In the genomic region with DNA sequence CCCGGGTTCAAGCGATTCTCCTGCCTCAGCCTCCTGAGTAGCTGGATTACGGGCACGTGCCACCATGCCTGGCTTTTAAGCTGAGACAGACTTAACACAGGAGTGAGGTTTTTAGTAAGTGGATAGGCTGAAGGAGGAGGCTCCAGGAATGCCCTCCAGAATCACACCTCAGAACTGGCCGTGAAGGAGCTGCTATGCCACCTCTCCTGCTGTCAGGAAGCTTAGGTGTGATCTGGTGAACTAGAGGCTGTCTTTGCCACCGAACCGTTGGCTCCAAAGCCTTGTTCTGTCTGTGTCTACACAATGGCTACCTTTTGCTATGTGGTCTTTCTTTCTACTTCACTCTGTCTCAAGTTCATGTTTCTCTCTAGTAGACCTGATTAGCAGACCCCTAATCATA, we compare ENCODE assay signal across 22 cellular contexts. TPM values are rescaled to one million over a fixed set of nuclear protein-coding genes. Genes with fewer than 3 reads are reported as not detected.
DNase-seq lines count a peak whose midpoint lies in the region; ATAC-seq and TF ChIP-seq lines count a peak whose summit lies in the region.
"Had no signal": no experiment of that assay in that cellular context is flagged by ENCODE, and none has a peak within 500 bp of the region (broad histone marks: within the 10 kb centered on the region; RNA-seq: fewer than 3 reads in every experiment).

No MANE protein-coding gene starts in this region.

- no peak for ATAC-seq in activated T-cell treated with anti-CD3 and anti-CD28 coated beads, Interleukin-2, amount 50 U/mL, for 4 hours
- no peak for ATAC-seq in RWPE2 (ENCODE audit: low read depth)
- ATAC-seq in stimulated activated naive B cell treated with anti-CD40 and anti-IgM and Interleukin-4, amounts not matched to agents 10 μg/mL and 1 μg/mL and 100 μg/mL, for 72 hours (replicated peaks): no peak
- no peak for ATAC-seq in activated T-helper 17 cell treated with anti-CD3 and anti-CD28 coated beads, Interleukin-2, amount 50 U/mL, for 72 hours (replicated peaks)
- ATAC-seq: HCT116 had no signal

- no peak overlapping the region for H2BK5ac ChIP-seq in mesendoderm (ENCODE audit: low read length)

- no peak overlapping the region for H2BK15ac ChIP-seq in mesendoderm (replicated peaks; ENCODE audit: low read depth)

- no peaks in the 10 kb centered on the region for H3K9me3 ChIP-seq in RWPE2 (ENCODE audit: severe bottlenecking)
- H3K9me3 ChIP-seq in effector memory CD4-positive, alpha-beta T cell (ENCODE audit: control insufficient read depth, low read length): no peaks in the 10 kb centered on the region

- TF ChIP-seq CTCF in RWPE2 (IDR thresholded peaks at IDR 0.05; ENCODE audit: poor library complexity, severe bottlenecking): no peak

- H3K27me3 ChIP-seq in RWPE2 (ENCODE audit: insufficient read depth, poor library complexity, severe bottlenecking) (no peaks in the 10 kb centered on the region), mesendoderm (ENCODE audit: insufficient read depth, low read length, poor library complexity) (no peaks in the 10 kb centered on the region)
- H3K27me3 ChIP-seq in effector memory CD4-positive, alpha-beta T cell (replicated peaks; ENCODE audit: control insufficient read depth, insufficient read depth, low read length, poor library complexity, severe bottlenecking): no peaks in the 10 kb centered on the region

- no peak overlapping the region for H4K8ac ChIP-seq in mesendoderm (ENCODE audit: low read depth, low read length)

- no peaks in the 10 kb centered on the region for H3K4me1 ChIP-seq in RWPE2 (ENCODE audit: insufficient read depth, poor library complexity, severe bottlenecking)
- no peaks in the 10 kb centered on the region for H3K4me1 ChIP-seq in mesendoderm (ENCODE audit: control insufficient read depth, low read depth, low read length)
- H3K4me1 ChIP-seq in effector memory CD4-positive, alpha-beta T cell (ENCODE audit: control insufficient read depth, insufficient read depth, low read length, poor library complexity, severe bottlenecking): peaks cover 3% of the 10 kb centered on the region

- no peak overlapping the region for H4K5ac ChIP-seq in mesendoderm (ENCODE audit: low read length)

- H2BK120ac ChIP-seq in mesendoderm (ENCODE audit: low read depth, low read length): no peak overlapping the region

- no peak overlapping the region for H3K18ac ChIP-seq in mesendoderm (ENCODE audit: low read length)

- H3K36me3 Mint-ChIP-seq in activated T-cell treated with anti-CD3 and anti-CD28 coated beads, Interleukin-2, amount 50 U/mL, for 24 hours (ENCODE audit: low read depth): peaks cover 78% of the 10 kb centered on the region
- H3K36me3 Mint-ChIP-seq in activated T-cell treated with anti-CD3 and anti-CD28 coated beads, Interleukin-2, amount 50 U/mL, for 4 hours (ENCODE audit: insufficient read depth): peaks cover 14% of the 10 kb centered on the region
- peaks cover 23 to 27% of the 10 kb centered on the region in 2 donors for H3K36me3 Mint-ChIP-seq in stimulated activated naive B cell treated with anti-CD40 and anti-IgM and Interleukin-4, amounts not matched to agents 10 μg/mL and 1 μg/mL and 100 μg/mL, for 72 hours
- H3K36me3 Mint-ChIP-seq in activated T-helper 17 cell treated with anti-CD3 and anti-CD28 coated beads, Interleukin-2, amount 50 U/mL, for 72 hours (ENCODE audit: low read depth): peaks cover 74% of the 10 kb centered on the region

- no peak for DNase-seq in activated T-cell treated with anti-CD3 and anti-CD28 coated beads, Interleukin-2, amount 50 U/mL, for 24 hours
- DNase-seq in activated T-cell treated with anti-CD3 and anti-CD28 coated beads, Interleukin-2, amount 50 U/mL, for 4 hours: no peak
- DNase-seq in RWPE2 (ENCODE audit: low spot score) (peak; percentile 9), mesendoderm (peak; percentile 48), NCI-H524 (lab: John Stamatoyannopoulos, UW) (no peak)
- DNase-seq in stimulated activated naive B cell treated with anti-CD40 and anti-IgM and Interleukin-4, amounts not matched to agents 10 μg/mL and 1 μg/mL and 100 μg/mL, for 72 hours: no peak
- no peak for DNase-seq in effector memory CD4-positive, alpha-beta T cell
- DNase-seq: 8988T; Calu3; CD8-positive, alpha-beta memory T cell; DMS153; IMR-90; NCI-H1694; NCI-H2081; NCI-H2171; NCI-H345; NCI-H526; Right ventricle myocardium superior had no signal

- no peak overlapping the region for H3K27ac ChIP-seq in RWPE2 (ENCODE audit: poor library complexity, severe bottlenecking)
- no peak overlapping the region for H3K27ac ChIP-seq in mesendoderm (ENCODE audit: low read depth, low read length)
- no peak overlapping the region for H3K27ac ChIP-seq in effector memory CD4-positive, alpha-beta T cell (ENCODE audit: insufficient read depth, low read length, poor library complexity, severe bottlenecking)
- H3K27ac ChIP-seq: C4-2B, KMS-11 had no signal

- H2AK5ac ChIP-seq in mesendoderm (ENCODE audit: low read length): no peak overlapping the region

- H3K79me1 ChIP-seq in mesendoderm (ENCODE audit: low read length): peaks cover 1% of the 10 kb centered on the region

- H3K27ac Mint-ChIP-seq in activated T-cell treated with anti-CD3 and anti-CD28 coated beads, Interleukin-2, amount 50 U/mL, for 24 hours: peak overlapping the region; percentile 57
- peak overlapping the region; percentile 86 for H3K27ac Mint-ChIP-seq in stimulated activated naive B cell treated with anti-CD40 and anti-IgM and Interleukin-4, amounts not matched to agents 10 μg/mL and 1 μg/mL and 100 μg/mL, for 72 hours
- H3K27ac Mint-ChIP-seq in activated T-helper 17 cell treated with anti-CD3 and anti-CD28 coated beads, Interleukin-2, amount 50 U/mL, for 72 hours: no peak overlapping the region

- no peak overlapping the region for H3K4me2 ChIP-seq in mesendoderm (ENCODE audit: low read length)
- H3K4me2 ChIP-seq: KMS-11 had no signal

- no peak overlapping the region for H3K4ac ChIP-seq in mesendoderm (ENCODE audit: low read depth, low read length)

- no peaks in the 10 kb centered on the region for H3K27me3 Mint-ChIP-seq in activated T-cell treated with anti-CD3 and anti-CD28 coated beads, Interleukin-2, amount 50 U/mL, for 24 hours
- no peaks in the 10 kb centered on the region for H3K27me3 Mint-ChIP-seq in activated T-cell treated with anti-CD3 and anti-CD28 coated beads, Interleukin-2, amount 50 U/mL, for 4 hours (ENCODE audit: low read depth)
- H3K27me3 Mint-ChIP-seq in stimulated activated naive B cell treated with anti-CD40 and anti-IgM and Interleukin-4, amounts not matched to agents 10 μg/mL and 1 μg/mL and 100 μg/mL, for 72 hours: no peaks in the 10 kb centered on the region
- no peaks in the 10 kb centered on the region for H3K27me3 Mint-ChIP-seq in activated T-helper 17 cell treated with anti-CD3 and anti-CD28 coated beads, Interleukin-2, amount 50 U/mL, for 72 hours
- H3K27me3 Mint-ChIP-seq: CD8-positive, alpha-beta memory T cell had no signal

- H3K36me3 ChIP-seq in RWPE2 (ENCODE audit: low read depth): peaks cover 36% of the 10 kb centered on the region
- H3K36me3 ChIP-seq in mesendoderm (ENCODE audit: control insufficient read depth, insufficient read depth, low read length): peaks cover 3% of the 10 kb centered on the region
- H3K36me3 ChIP-seq in effector memory CD4-positive, alpha-beta T cell (ENCODE audit: control insufficient read depth, insufficient read depth, low read length): peaks cover 7% of the 10 kb centered on the region

- H3K9me3 Mint-ChIP-seq in activated T-cell treated with anti-CD3 and anti-CD28 coated beads, Interleukin-2, amount 50 U/mL, for 24 hours: no peaks in the 10 kb centered on the region
- no peaks in the 10 kb centered on the region for H3K9me3 Mint-ChIP-seq in activated T-cell treated with anti-CD3 and anti-CD28 coated beads, Interleukin-2, amount 50 U/mL, for 4 hours
- no peaks in the 10 kb centered on the region for H3K9me3 Mint-ChIP-seq in stimulated activated naive B cell treated with anti-CD40 and anti-IgM and Interleukin-4, amounts not matched to agents 10 μg/mL and 1 μg/mL and 100 μg/mL, for 72 hours
- H3K9me3 Mint-ChIP-seq in activated T-helper 17 cell treated with anti-CD3 and anti-CD28 coated beads, Interleukin-2, amount 50 U/mL, for 72 hours: no peaks in the 10 kb centered on the region
- H3K9me3 Mint-ChIP-seq: CD8-positive, alpha-beta memory T cell had no signal

- H3K4me1 Mint-ChIP-seq in activated T-cell treated with anti-CD3 and anti-CD28 coated beads, Interleukin-2, amount 50 U/mL, for 24 hours (ENCODE audit: low read depth): peaks cover 37% of the 10 kb centered on the region
- H3K4me1 Mint-ChIP-seq in activated T-cell treated with anti-CD3 and anti-CD28 coated beads, Interleukin-2, amount 50 U/mL, for 4 hours (ENCODE audit: low read depth): peaks cover 23% of the 10 kb centered on the region
- peaks cover 14 to 44% of the 10 kb centered on the region in 2 donors for H3K4me1 Mint-ChIP-seq in stimulated activated naive B cell treated with anti-CD40 and anti-IgM and Interleukin-4, amounts not matched to agents 10 μg/mL and 1 μg/mL and 100 μg/mL, for 72 hours
- H3K4me1 Mint-ChIP-seq in activated T-helper 17 cell treated with anti-CD3 and anti-CD28 coated beads, Interleukin-2, amount 50 U/mL, for 72 hours: peaks cover 5% of the 10 kb centered on the region

- H3K4me3 Mint-ChIP-seq in activated T-cell treated with anti-CD3 and anti-CD28 coated beads, Interleukin-2, amount 50 U/mL, for 24 hours: no peak overlapping the region
- no peak overlapping the region for H3K4me3 Mint-ChIP-seq in activated T-cell treated with anti-CD3 and anti-CD28 coated beads, Interleukin-2, amount 50 U/mL, for 4 hours
- H3K4me3 Mint-ChIP-seq in stimulated activated naive B cell treated with anti-CD40 and anti-IgM and Interleukin-4, amounts not matched to agents 10 μg/mL and 1 μg/mL and 100 μg/mL, for 72 hours: no peak overlapping the region
- no peak overlapping the region for H3K4me3 Mint-ChIP-seq in activated T-helper 17 cell treated with anti-CD3 and anti-CD28 coated beads, Interleukin-2, amount 50 U/mL, for 72 hours
- H3K4me3 Mint-ChIP-seq: CD8-positive, alpha-beta memory T cell had no signal

- H3K4me3 ChIP-seq in RWPE2 (ENCODE audit: severe bottlenecking) (no peak overlapping the region), mesendoderm (ENCODE audit: low read length) (no peak overlapping the region)
- H3K4me3 ChIP-seq in effector memory CD4-positive, alpha-beta T cell (ENCODE audit: insufficient read depth, low read depth, low read length, poor library complexity, severe bottlenecking): no peak overlapping the region

- H3K56ac ChIP-seq in mesendoderm (ENCODE audit: low read length): no peak overlapping the region

- no peak overlapping the region for H3K23ac ChIP-seq in mesendoderm (ENCODE audit: low read length)

- H3K9ac ChIP-seq in mesendoderm (ENCODE audit: low read length): no peak overlapping the region
- H3K9ac ChIP-seq: KMS-11 had no signal

- no CpG with 5 or more reads among the region's 7 CpGs for WGBS in mesendoderm (ENCODE audit: extremely low coverage, insufficient coverage, low lambda C conversion rate)

- H3K79me2 ChIP-seq in mesendoderm (ENCODE audit: control insufficient read depth, insufficient read depth, low read length): peaks cover 8% of the 10 kb centered on the region

RNA-seq across cellular contexts. Expression of gene PDCD2L, which starts 4.2 kb away (rescaled TPM):
- total RNA-seq in activated T-cell treated with anti-CD3 and anti-CD28 coated beads, Interleukin-2, amount 50 U/mL, for 4 hours: 10 to 100 TPM; 55.9 to 65.0 (median 63.5) TPM
- 72.4 TPM for polyA plus RNA-seq in mesendoderm (2013, experiment 1 of 2)
- polyA plus RNA-seq in mesendoderm (2013, experiment 2 of 2): 67.4 TPM
- total RNA-seq in activated T-helper 17 cell treated with anti-CD3 and anti-CD28 coated beads, Interleukin-2, amount 50 U/mL, for 72 hours: 10 to 100 TPM; 11.9 to 30.4 TPM

RNA-seq across cellular contexts. Expression of gene UBA2, which starts 19.8 kb away (rescaled TPM):
- 100 to 1,000 TPM; 182 to 194 (median 194) TPM for total RNA-seq in activated T-cell treated with anti-CD3 and anti-CD28 coated beads, Interleukin-2, amount 50 U/mL, for 4 hours
- 201 TPM for polyA plus RNA-seq in mesendoderm (2013, experiment 1 of 2)
- 204 TPM for polyA plus RNA-seq in mesendoderm (2013, experiment 2 of 2)
- 100 to 1,000 TPM; 125 to 159 TPM for total RNA-seq in activated T-helper 17 cell treated with anti-CD3 and anti-CD28 coated beads, Interleukin-2, amount 50 U/mL, for 72 hours

RNA-seq across cellular contexts. Expression of gene GPI, which starts 43.4 kb away (rescaled TPM):
- total RNA-seq in activated T-cell treated with anti-CD3 and anti-CD28 coated beads, Interleukin-2, amount 50 U/mL, for 4 hours: 100 to 1,000 TPM; 383 to 449 (median 421) TPM
- polyA plus RNA-seq in mesendoderm (2013, experiment 1 of 2): 123 TPM
- 126 TPM for polyA plus RNA-seq in mesendoderm (2013, experiment 2 of 2)
- total RNA-seq in activated T-helper 17 cell treated with anti-CD3 and anti-CD28 coated beads, Interleukin-2, amount 50 U/mL, for 72 hours: 1,000 to 10,000 TPM in 1 of 2 donors, 100 to 1,000 TPM in 1; 862 to 1,104 TPM

Comparison
In these comparisons a context has a peak if more than half of its experiments do, and no peak if none do; other contexts are left out.
1. DNase-seq: peak in RWPE2 (single experiment) and mesendoderm (single experiment); none in activated T-cell treated with anti-CD3 and anti-CD28 coated beads, Interleukin-2, amount 50 U/mL, for 24 hours (single experiment), activated T-cell treated with anti-CD3 and anti-CD28 coated beads, Interleukin-2, amount 50 U/mL, for 4 hours (single experiment), stimulated activated naive B cell treated with anti-CD40 and anti-IgM and Interleukin-4, amounts not matched to agents 10 μg/mL and 1 μg/mL and 100 μg/mL, for 72 hours (single experiment), effector memory CD4-positive, alpha-beta T cell (0 of 3) and NCI-H524 (0 of 2).